ENCODE assay signal across 8 cellular contexts in genomic region chr16:56932588-56933265, GRCh38. TPM values are rescaled to one million over a fixed set of nuclear protein-coding genes. Genes with fewer than 3 reads are reported as not detected.
DNase-seq lines count a peak whose midpoint lies in the region; ATAC-seq and TF ChIP-seq lines count a peak whose summit lies in the region.

No MANE protein-coding gene starts in this region.

- peak overlapping the region; percentile 91 for H2AK5ac ChIP-seq in IMR-90 (ENCODE audit: low read depth, low read length)

- CTCF ChIA-PET in IMR-90 (lab: Yijun Ruan, JAX) = interaction anchor here (1.3 kb wide), 1 partner anchor 18 kb away, joined by 4 read pairs; no protein-coding TSS in a partner anchor

- H3K9me3 Mint-ChIP-seq in progenitor cell of endocrine pancreas (ENCODE audit: low read depth) = no peaks in the 10 kb centered on the region

- H3K79me1 ChIP-seq in IMR-90 (ENCODE audit: low read depth in 1 of 2, low read length in 2 of 2) = peaks cover 11 to 37% of the 10 kb centered on the region in 2 experiments

- peak overlapping the region; percentile 85 for H3K56ac ChIP-seq in IMR-90 (ENCODE audit: extremely low read depth, insufficient read depth, low read length)

- peak overlapping the region; percentile 94 for H3K14ac ChIP-seq in IMR-90 (replicated peaks; ENCODE audit: low read depth, low read length)

- POLR2A ChIA-PET in IMR-90 (lab: Charles Lee; ENCODE audit: unreplicated experiment) = interaction anchor here (0.5 to 1.4 kb wide), 5 partner anchors 9 to 59 kb away, joined by 3 to 6 read pairs (median 5); no protein-coding TSS in a partner anchor

- H3K4me3 Mint-ChIP-seq in progenitor cell of endocrine pancreas (ENCODE audit: low read depth) = peak overlapping the region; percentile 95

- H3K9me3 ChIP-seq in IMR-90 (ENCODE audit: control insufficient read depth, insufficient read depth, low read length) (no peaks in the 10 kb centered on the region), right cardiac atrium (ENCODE audit: control insufficient read depth, low read length) (no peaks in the 10 kb centered on the region)

- no peak for TF ChIP-seq RAD21 in IMR-90 (IDR thresholded peaks at IDR 0.05; ENCODE audit: low read length)

- in situ Hi-C loops in IMR-90 (cut with MboI; ENCODE audit: low sequenced_read_pairs) = no loop called here

- H2BK20ac ChIP-seq in IMR-90 (ENCODE audit: low read depth, low read length) = no peak overlapping the region

- peaks cover 7% of the 10 kb centered on the region for H3K9me1 ChIP-seq in IMR-90 (ENCODE audit: insufficient read depth, low read length)

- peak overlapping the region; percentile 17 for H4K5ac ChIP-seq in IMR-90 (ENCODE audit: low read depth, low read length)

- H3K4ac ChIP-seq in IMR-90 (ENCODE audit: low read depth, low read length) = peak overlapping the region; percentile 92

- BruUV-seq in IMR-90 (replicated peaks; lab: Mats Ljungman, UMichigan) = no TSS peak

- H2BK5ac ChIP-seq in IMR-90 (ENCODE audit: low read depth, low read length, poor library complexity, severe bottlenecking) = peak overlapping the region; percentile 90

- TF ChIP-seq CTCF in IMR-90 (conservative IDR thresholded peaks at IDR 0.05; ENCODE audit: low read depth, low read length) (no peak), progenitor cell of endocrine pancreas (IDR thresholded peaks at IDR 0.05; ENCODE audit: unreplicated experiment) (no peak)

- peak; percentile 30 for ATAC-seq in IMR-90 (ENCODE audit: low read depth)
- ATAC-seq in right cardiac atrium = peak; percentile 85 to 86
- no peak for ATAC-seq in GM19467 (IDR thresholded peaks at IDR 0.05; ENCODE audit: unreplicated experiment)

- peaks cover 8% of the 10 kb centered on the region for H3K4me1 ChIP-seq in IMR-90 (ENCODE audit: control insufficient read depth, insufficient read depth, low read length)
- no peaks in the 10 kb centered on the region for H3K4me1 ChIP-seq in right cardiac atrium (ENCODE audit: control insufficient read depth, insufficient read depth, low read length)

- peak overlapping the region; percentile 91 for H2AFZ ChIP-seq in IMR-90 (replicated peaks; ENCODE audit: low read length, poor library complexity)

- no peak for TF ChIP-seq POLR2A in IMR-90 (IDR thresholded peaks at IDR 0.05; ENCODE audit: low read depth, low read length)

- H3K4me2 ChIP-seq in IMR-90 (ENCODE audit: low read depth, low read length) = peak overlapping the region; percentile 72

- H3K27me3 ChIP-seq in IMR-90 (ENCODE audit: control insufficient read depth, insufficient read depth, low read length) (no peaks in the 10 kb centered on the region), right cardiac atrium (ENCODE audit: control insufficient read depth, insufficient read depth) (no peaks in the 10 kb centered on the region)

- peaks cover 18% of the 10 kb centered on the region for H3K4me1 Mint-ChIP-seq in progenitor cell of endocrine pancreas (ENCODE audit: low read depth)

- H2BK15ac ChIP-seq in IMR-90 (ENCODE audit: low read depth, low read length) = no peak overlapping the region

- H2AK9ac ChIP-seq in IMR-90 (replicated peaks; ENCODE audit: low read depth, low read length, poor library complexity) = peak overlapping the region; percentile 99

- no peaks in the 10 kb centered on the region for H3K27me3 Mint-ChIP-seq in progenitor cell of endocrine pancreas

- H3K36me3 Mint-ChIP-seq in progenitor cell of endocrine pancreas (ENCODE audit: insufficient read depth) = peaks cover 13% of the 10 kb centered on the region

- dilution Hi-C loops in IMR-90 (cut with HindIII; ENCODE audit: low sequenced_read_pairs, unreplicated experiment) = no loop called here

- peak overlapping the region; percentile 6; the same call in 1 of the 2 replicates for H2BK120ac ChIP-seq in IMR-90 (ENCODE audit: low read depth, low read length)

- H3K23ac ChIP-seq in IMR-90 (ENCODE audit: low read depth, low read length) = peak overlapping the region; percentile 80

- WGBS in IMR-90 (ENCODE audit: extremely low coverage in 2 of 2, insufficient read length in 1 of 2), 2 experiments = 0% methylated on average over 11 of the region's 26 CpGs; no CpG with 5 or more reads in 1 of the 2 experiments
- WGBS in right cardiac atrium = under 1% methylated on average over 26 of the region's 26 CpGs

- H4K91ac ChIP-seq in IMR-90 (ENCODE audit: insufficient read depth, low read depth, low read length) = peak overlapping the region; percentile 85

- DNase-seq in activated gamma-delta T cell treated with Interleukin-2 at 50 U/mL for 16 hours = peak; percentile 24
- DNase-seq in activated gamma-delta T cell (lab: John Stamatoyannopoulos, UW) = no peak
- DNase-seq in IMR-90 = peak; percentile 69
- DNase-seq in SK-N-DZ (ENCODE audit: low spot score) = peak; percentile 36
- DNase-seq in astrocyte of the hippocampus (ENCODE audit: low read depth, low spot score) = peak; percentile 64
- DNase-seq in right cardiac atrium = peak; percentile 81 to 92 (median 92)
- peak; percentile 21 for DNase-seq in progenitor cell of endocrine pancreas (ENCODE audit: low spot score, unreplicated experiment)

- peaks cover 48% of the 10 kb centered on the region for H4K20me1 ChIP-seq in IMR-90 (ENCODE audit: insufficient read depth, low read length)

- peak overlapping the region; percentile 94 for H3K9ac ChIP-seq in IMR-90 (ENCODE audit: low read depth, low read length)

- peak overlapping the region; percentile 16 for H3K18ac ChIP-seq in IMR-90 (ENCODE audit: low read depth, low read length)

- peaks cover 16% of the 10 kb centered on the region for H3K36me3 ChIP-seq in IMR-90 (ENCODE audit: control insufficient read depth, insufficient read depth, low read length)

- intact Hi-C loops in IMR-90 (cut with micrococcal nuclease) = loop anchor here (1.0 kb wide), 2 partner anchors 65 to 139 kb away; no protein-coding TSS in a partner anchor
- intact Hi-C loops in right cardiac atrium (cut with DNase I) = no loop called here

- H3K27ac ChIP-seq in IMR-90 (ENCODE audit: insufficient read depth, low read length) (peak overlapping the region; percentile 97), right cardiac atrium (ENCODE audit: low read length) (peak overlapping the region; percentile 87)

- H3K27ac Mint-ChIP-seq in progenitor cell of endocrine pancreas = peak overlapping the region; percentile 99

- H3K4me3 ChIP-seq in IMR-90 (ENCODE audit: insufficient read depth, low read depth, low read length) = peak overlapping the region; percentile 63
- peak overlapping the region; percentile 76 for H3K4me3 ChIP-seq in right cardiac atrium (ENCODE audit: low read length)

- H4K8ac ChIP-seq in IMR-90 (ENCODE audit: low read depth in 2 of 2, low read length in 2 of 2) = peak overlapping the region; percentile 15 to 82; a peak in 2 of 4 replicates

TF ChIP-seq in IMR-90, 13 proteins besides CTCF, POLR2A, EP300 and RAD21 (continues in another document):
- TF ChIP-seq MAFK (IDR thresholded peaks at IDR 0.05; ENCODE audit: low read depth, low read length) (no peak), CEBPB (IDR thresholded peaks at IDR 0.05; ENCODE audit: low read depth, low read length) (no peak), NFE2L2 (IDR thresholded peaks at IDR 0.05; ENCODE audit: low read depth, low read length) (no peak), BHLHE40 (IDR thresholded peaks at IDR 0.05; ENCODE audit: low read depth, low read length) (no peak; the same call in 1 of the 2 replicates), SMC3 (IDR thresholded peaks at IDR 0.05; ENCODE audit: low read depth, low read length) (no peak), CHD1 (IDR thresholded peaks at IDR 0.05; ENCODE audit: low read depth, low read length) (peak; percentile 35; the same call in 1 of the 2 replicates), ELK1 (IDR thresholded peaks at IDR 0.05; ENCODE audit: borderline replicate concordance, low read depth, low read length) (no peak), RCOR1 (IDR thresholded peaks at IDR 0.05; ENCODE audit: insufficient replicate concordance, low read length) (no peak), FOS (IDR thresholded peaks at IDR 0.05; ENCODE audit: low read depth, low read length) (no peak)

RNA-seq across cellular contexts. Expression of gene HERPUD1, which starts 0.8 kb away (rescaled TPM):
- total RNA-seq in IMR-90 (2012; rRNA removed) (83.3 and 148 TPM in 2 replicates), right cardiac atrium (100 to 1,000 TPM in 3 of 4 donors, 10 to 100 TPM in 1; 98.6 to 126 (median 118) TPM), progenitor cell of endocrine pancreas (70.0 and 85.9 TPM in 2 replicates)
- polyA plus RNA-seq in IMR-90 (2012; rRNA removed) (122 and 130 TPM in 2 replicates), right cardiac atrium (94.6 TPM)
- polyA plus RNA-seq in IMR-90 (2012; cell fraction: cytosol; rRNA removed) = 188 and 191 TPM in 2 replicates
- polyA plus RNA-seq in IMR-90 (2012; cell fraction: nucleus; rRNA removed; ENCODE audit: low replicate concordance) = 154 and 210 TPM in 2 replicates
- 37.4 and 55.6 TPM in 2 replicates for polyA plus RNA-seq in SK-N-DZ (2014; cell fraction: cytosol; rRNA removed)
- 47.9 and 58.8 TPM in 2 replicates for polyA plus RNA-seq in SK-N-DZ (2014; cell fraction: nucleus; rRNA removed)

RNA-seq across cellular contexts. Expression of gene CETP, which starts 29.0 kb away (rescaled TPM):
- total RNA-seq in IMR-90 (2012; rRNA removed) (not detected in 2 replicates), right cardiac atrium (under 1 TPM in 2 of 4 donors, not detected in 2; 0.46 to 0.59 TPM), progenitor cell of endocrine pancreas (not detected in 2 replicates)
- polyA plus RNA-seq in IMR-90 (2012; rRNA removed) (not detected in 2 replicates), right cardiac atrium (0.34 TPM)
- polyA plus RNA-seq in IMR-90 (2012; cell fraction: cytosol; rRNA removed) = not detected in 2 replicates
- polyA plus RNA-seq in IMR-90 (2012; cell fraction: nucleus; rRNA removed; ENCODE audit: low replicate concordance) = 0.07 and 0.18 TPM in 2 replicates
- polyA plus RNA-seq in SK-N-DZ (2014; cell fraction: cytosol; rRNA removed) = 0.48 TPM in 1 of 2 replicates, not detected in the other
- polyA plus RNA-seq in SK-N-DZ (2014; cell fraction: nucleus; rRNA removed) = not detected in 2 replicates

RNA-seq across cellular contexts. Expression of gene NLRC5, which starts 56.6 kb away (rescaled TPM):
- total RNA-seq in IMR-90 (2012; rRNA removed) (5.3 and 9.1 TPM in 2 replicates), right cardiac atrium (10 to 100 TPM in 2 of 4 donors, 1 to 10 TPM in 2; 7.9 to 25.0 (median 13.1) TPM), progenitor cell of endocrine pancreas (not detected in 2 replicates)
- polyA plus RNA-seq in IMR-90 (2012; rRNA removed) (14.9 and 15.8 TPM in 2 replicates), right cardiac atrium (8.2 TPM)
- polyA plus RNA-seq in IMR-90 (2012; cell fraction: cytosol; rRNA removed) = 6.1 and 7.0 TPM in 2 replicates
- 69.7 and 95.5 TPM in 2 replicates for polyA plus RNA-seq in IMR-90 (2012; cell fraction: nucleus; rRNA removed; ENCODE audit: low replicate concordance)
- not detected in 2 replicates for polyA plus RNA-seq in SK-N-DZ (2014; cell fraction: cytosol; rRNA removed)
- 1.1 TPM in 1 of 2 replicates, not detected in the other for polyA plus RNA-seq in SK-N-DZ (2014; cell fraction: nucleus; rRNA removed)
